ENCODE assay signal across 1 cellular context in the genomic region with DNA sequence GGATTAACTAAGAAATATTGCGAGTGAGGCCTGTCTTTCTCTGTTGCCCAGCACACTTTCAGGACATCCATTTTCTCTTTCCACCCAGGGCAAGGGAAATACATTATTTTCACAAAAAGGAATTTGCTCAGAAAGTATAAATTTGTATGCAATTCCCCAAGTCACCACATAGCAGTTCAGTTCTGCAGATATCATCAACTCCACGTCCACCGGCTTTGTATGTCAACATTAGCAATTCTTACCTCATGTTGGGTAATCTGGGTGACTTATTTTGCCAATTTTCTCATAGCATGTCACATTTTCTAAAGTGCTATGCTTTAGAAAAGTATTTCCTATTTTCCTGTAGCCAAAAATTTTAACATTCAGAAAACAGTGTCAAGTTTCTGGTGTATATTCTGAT.
TF ChIP-seq lines count a peak whose summit lies in the region.

No MANE protein-coding gene starts in this region.

TF ChIP-seq in IMR-90, 13 proteins besides CTCF, POLR2A, EP300 and RAD21:
- no peak for TF ChIP-seq MAZ (IDR thresholded peaks at IDR 0.05; ENCODE audit: borderline replicate concordance, low read depth, low read length)
- TF ChIP-seq MXI1 (IDR thresholded peaks at IDR 0.05; ENCODE audit: borderline replicate concordance, low read depth, low read length) = no peak
- peak; percentile 77 for TF ChIP-seq CEBPB (IDR thresholded peaks at IDR 0.05; ENCODE audit: low read depth, low read length)
- no peak for TF ChIP-seq USF2 (IDR thresholded peaks at IDR 0.05; ENCODE audit: low read depth, low read length)
- TF ChIP-seq NFE2L2 (IDR thresholded peaks at IDR 0.05; ENCODE audit: low read depth, low read length) = no peak
